In the genomic region with DNA sequence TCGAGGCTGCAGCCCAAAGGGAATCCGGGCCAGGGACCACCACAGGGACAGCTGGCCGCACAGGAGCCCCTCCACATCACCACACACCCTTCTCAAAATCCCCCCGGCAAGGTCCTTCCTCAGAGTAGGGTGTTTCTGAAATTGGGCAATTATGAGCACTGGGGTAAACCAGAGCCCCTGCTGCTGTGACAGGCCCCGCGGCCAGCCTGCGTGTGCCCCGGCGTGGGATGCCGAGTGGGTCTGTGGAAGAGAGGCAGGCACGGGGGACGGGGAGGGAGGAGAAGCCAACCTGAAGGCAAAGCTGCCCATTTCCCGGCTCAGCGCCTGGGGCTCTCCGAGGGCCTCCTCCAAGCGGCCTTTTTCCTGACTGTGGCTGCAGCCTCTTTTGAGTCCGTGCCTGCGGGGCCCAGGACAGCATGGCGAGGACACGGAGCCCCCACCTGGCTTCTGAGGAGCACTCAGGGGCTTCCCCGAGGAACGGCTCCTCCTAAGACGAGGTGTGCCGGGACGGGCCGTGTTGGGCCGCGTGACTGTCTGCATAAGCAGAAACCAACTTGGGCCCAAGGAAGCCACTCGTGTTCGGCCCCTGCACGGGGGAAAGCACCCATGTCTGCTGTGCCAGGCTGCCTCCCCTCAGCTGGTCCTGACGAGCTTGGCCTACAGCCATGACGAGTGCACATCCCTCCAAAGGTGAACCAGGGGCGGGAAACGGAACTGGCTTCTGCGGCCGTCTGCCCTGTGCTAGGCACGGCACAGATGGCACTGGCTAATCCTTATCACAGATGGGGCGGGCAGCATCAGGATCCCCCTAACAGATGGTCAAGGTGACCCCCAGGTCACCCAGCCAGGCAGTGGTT, we compare ENCODE assay signal across 1 cellular context.
TF ChIP-seq lines count a peak whose summit lies in the region.

No MANE protein-coding gene starts in this region.

TF ChIP-seq in GM23338, 12 proteins besides CTCF, POLR2A, EP300 and RAD21:
- TF ChIP-seq, protein P1, sequence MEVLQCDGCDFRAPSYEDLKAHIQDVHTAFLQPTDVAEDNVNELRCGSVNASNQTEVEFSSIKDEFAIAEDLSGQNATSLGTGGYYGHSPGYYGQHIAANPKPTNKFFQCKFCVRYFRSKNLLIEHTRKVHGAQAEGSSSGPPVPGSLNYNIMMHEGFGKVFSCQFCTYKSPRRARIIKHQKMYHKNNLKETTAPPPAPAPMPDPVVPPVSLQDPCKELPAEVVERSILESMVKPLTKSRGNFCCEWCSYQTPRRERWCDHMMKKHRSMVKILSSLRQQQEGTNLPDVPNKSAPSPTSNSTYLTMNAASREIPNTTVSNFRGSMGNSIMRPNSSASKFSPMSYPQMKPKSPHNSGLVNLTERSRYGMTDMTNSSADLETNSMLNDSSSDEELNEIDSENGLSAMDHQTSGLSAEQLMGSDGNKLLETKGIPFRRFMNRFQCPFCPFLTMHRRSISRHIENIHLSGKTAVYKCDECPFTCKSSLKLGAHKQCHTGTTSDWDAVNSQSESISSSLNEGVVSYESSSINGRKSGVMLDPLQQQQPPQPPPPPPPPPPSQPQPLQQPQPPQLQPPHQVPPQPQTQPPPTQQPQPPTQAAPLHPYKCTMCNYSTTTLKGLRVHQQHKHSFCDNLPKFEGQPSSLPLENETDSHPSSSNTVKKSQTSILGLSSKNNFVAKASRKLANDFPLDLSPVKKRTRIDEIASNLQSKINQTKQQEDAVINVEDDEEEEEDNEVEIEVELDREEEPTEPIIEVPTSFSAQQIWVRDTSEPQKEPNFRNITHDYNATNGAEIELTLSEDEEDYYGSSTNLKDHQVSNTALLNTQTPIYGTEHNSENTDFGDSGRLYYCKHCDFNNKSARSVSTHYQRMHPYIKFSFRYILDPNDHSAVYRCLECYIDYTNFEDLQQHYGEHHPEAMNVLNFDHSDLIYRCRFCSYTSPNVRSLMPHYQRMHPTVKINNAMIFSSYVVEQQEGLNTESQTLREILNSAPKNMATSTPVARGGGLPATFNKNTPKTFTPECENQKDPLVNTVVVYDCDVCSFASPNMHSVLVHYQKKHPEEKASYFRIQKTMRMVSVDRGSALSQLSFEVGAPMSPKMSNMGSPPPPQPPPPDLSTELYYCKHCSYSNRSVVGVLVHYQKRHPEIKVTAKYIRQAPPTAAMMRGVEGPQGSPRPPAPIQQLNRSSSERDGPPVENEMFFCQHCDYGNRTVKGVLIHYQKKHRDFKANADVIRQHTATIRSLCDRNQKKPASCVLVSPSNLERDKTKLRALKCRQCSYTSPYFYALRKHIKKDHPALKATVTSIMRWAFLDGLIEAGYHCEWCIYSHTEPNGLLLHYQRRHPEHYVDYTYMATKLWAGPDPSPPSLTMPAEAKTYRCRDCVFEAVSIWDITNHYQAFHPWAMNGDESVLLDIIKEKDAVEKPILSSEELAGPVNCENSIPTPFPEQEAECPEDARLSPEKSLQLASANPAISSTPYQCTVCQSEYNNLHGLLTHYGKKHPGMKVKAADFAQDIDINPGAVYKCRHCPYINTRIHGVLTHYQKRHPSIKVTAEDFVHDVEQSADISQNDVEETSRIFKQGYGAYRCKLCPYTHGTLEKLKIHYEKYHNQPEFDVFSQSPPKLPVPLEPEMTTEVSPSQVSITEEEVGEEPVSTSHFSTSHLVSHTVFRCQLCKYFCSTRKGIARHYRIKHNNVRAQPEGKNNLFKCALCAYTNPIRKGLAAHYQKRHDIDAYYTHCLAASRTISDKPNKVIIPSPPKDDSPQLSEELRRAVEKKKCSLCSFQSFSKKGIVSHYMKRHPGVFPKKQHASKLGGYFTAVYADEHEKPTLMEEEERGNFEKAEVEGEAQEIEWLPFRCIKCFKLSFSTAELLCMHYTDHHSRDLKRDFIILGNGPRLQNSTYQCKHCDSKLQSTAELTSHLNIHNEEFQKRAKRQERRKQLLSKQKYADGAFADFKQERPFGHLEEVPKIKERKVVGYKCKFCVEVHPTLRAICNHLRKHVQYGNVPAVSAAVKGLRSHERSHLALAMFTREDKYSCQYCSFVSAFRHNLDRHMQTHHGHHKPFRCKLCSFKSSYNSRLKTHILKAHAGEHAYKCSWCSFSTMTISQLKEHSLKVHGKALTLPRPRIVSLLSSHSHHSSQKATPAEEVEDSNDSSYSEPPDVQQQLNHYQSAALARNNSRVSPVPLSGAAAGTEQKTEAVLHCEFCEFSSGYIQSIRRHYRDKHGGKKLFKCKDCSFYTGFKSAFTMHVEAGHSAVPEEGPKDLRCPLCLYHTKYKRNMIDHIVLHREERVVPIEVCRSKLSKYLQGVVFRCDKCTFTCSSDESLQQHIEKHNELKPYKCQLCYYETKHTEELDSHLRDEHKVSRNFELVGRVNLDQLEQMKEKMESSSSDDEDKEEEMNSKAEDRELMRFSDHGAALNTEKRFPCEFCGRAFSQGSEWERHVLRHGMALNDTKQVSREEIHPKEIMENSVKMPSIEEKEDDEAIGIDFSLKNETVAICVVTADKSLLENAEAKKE (CRISPR knock-in tag; IDR thresholded peaks at IDR 0.05), result no peak
- TF ChIP-seq JUNB (IDR thresholded peaks at IDR 0.05; ENCODE audit: unreplicated experiment) (no peak), NANOG (IDR thresholded peaks at IDR 0.05; ENCODE audit: borderline replicate concordance) (no peak), ZNF331 (CRISPR knock-in tag; IDR thresholded peaks at IDR 0.05; ENCODE audit: low read depth) (no peak), EZH2 (IDR thresholded peaks at IDR 0.05; ENCODE audit: low read depth, unreplicated experiment) (no peak), STAT1 (IDR thresholded peaks at IDR 0.05; ENCODE audit: unreplicated experiment) (no peak), EZH2phosphoT487 (IDR thresholded peaks at IDR 0.05; ENCODE audit: unreplicated experiment) (no peak), CREB1 (CRISPR knock-in tag; IDR thresholded peaks at IDR 0.05; ENCODE audit: low read depth) (no peak), ZNF114 (CRISPR knock-in tag; IDR thresholded peaks at IDR 0.05) (no peak), POLR2AphosphoS5 (IDR thresholded peaks at IDR 0.05; ENCODE audit: low read depth) (no peak)
- TF ChIP-seq, protein P2, sequence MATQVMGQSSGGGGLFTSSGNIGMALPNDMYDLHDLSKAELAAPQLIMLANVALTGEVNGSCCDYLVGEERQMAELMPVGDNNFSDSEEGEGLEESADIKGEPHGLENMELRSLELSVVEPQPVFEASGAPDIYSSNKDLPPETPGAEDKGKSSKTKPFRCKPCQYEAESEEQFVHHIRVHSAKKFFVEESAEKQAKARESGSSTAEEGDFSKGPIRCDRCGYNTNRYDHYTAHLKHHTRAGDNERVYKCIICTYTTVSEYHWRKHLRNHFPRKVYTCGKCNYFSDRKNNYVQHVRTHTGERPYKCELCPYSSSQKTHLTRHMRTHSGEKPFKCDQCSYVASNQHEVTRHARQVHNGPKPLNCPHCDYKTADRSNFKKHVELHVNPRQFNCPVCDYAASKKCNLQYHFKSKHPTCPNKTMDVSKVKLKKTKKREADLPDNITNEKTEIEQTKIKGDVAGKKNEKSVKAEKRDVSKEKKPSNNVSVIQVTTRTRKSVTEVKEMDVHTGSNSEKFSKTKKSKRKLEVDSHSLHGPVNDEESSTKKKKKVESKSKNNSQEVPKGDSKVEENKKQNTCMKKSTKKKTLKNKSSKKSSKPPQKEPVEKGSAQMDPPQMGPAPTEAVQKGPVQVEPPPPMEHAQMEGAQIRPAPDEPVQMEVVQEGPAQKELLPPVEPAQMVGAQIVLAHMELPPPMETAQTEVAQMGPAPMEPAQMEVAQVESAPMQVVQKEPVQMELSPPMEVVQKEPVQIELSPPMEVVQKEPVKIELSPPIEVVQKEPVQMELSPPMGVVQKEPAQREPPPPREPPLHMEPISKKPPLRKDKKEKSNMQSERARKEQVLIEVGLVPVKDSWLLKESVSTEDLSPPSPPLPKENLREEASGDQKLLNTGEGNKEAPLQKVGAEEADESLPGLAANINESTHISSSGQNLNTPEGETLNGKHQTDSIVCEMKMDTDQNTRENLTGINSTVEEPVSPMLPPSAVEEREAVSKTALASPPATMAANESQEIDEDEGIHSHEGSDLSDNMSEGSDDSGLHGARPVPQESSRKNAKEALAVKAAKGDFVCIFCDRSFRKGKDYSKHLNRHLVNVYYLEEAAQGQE (IDR thresholded peaks at IDR 0.05; ENCODE audit: unreplicated experiment), result no peak
- TF ChIP-seq, protein P3, sequence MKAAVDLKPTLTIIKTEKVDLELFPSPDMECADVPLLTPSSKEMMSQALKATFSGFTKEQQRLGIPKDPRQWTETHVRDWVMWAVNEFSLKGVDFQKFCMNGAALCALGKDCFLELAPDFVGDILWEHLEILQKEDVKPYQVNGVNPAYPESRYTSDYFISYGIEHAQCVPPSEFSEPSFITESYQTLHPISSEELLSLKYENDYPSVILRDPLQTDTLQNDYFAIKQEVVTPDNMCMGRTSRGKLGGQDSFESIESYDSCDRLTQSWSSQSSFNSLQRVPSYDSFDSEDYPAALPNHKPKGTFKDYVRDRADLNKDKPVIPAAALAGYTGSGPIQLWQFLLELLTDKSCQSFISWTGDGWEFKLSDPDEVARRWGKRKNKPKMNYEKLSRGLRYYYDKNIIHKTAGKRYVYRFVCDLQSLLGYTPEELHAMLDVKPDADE (IDR thresholded peaks at IDR 0.05), result no peak
